ENCODE assay signal across 13 cellular contexts in the genomic region with DNA sequence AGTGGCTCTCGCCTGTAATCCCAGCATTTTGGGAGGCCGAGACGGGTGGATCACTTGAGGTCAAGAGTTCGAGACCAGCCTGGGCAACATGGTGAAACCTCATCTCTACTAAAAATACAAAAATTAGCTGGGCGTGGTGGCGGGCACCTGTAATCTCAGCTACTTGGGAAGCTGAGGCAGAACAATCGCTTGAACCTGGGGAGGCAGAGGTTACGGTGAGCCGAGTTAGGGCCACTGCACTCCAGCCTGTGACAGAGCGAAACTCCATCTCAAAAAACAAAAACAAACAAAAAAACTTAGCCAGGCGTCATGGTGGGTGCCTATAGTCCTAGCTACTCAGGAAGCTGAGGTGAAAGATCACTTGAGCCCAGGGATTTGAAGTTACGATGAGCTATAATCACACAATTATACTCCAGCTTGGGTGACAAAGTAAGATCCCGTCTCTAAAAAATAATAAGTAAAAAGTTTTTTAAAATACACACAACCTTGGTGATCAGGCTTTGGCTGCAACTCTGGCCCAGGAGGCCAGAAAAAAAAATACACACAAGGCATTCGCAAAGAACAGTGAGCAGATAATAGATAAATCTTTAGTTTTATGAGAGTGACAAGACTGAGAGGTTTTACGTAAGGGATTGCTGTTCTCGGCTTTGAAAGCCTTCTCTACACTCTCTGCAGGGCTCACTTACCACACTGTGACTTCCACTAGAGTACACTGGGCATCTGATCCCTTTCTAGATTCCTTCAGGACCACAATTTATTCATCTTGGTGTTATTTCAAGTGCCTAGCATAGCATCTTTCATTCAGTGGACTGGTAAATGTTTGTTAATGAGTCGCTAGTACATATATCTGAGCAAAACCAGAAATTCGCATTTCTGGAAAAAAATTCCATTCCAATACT. TPM values are rescaled to one million over a fixed set of nuclear protein-coding genes. Genes with fewer than 3 reads are reported as not detected.
DNase-seq lines count a peak whose midpoint lies in the region; ATAC-seq, FAIRE-seq and TF ChIP-seq lines count a peak whose summit lies in the region.
"Had no signal": no experiment of that assay in that cellular context is flagged by ENCODE, and none has a peak within 500 bp of the region (broad histone marks: within the 10 kb centered on the region; RNA-seq: fewer than 3 reads in every experiment).

No MANE protein-coding gene starts in this region.

- no peak for TF ChIP-seq RAD21 in K562 (CRISPR knock-in tag; conservative IDR thresholded peaks at IDR 0.05 in 1 of 2, IDR thresholded peaks at IDR 0.05 in 1 of 2)

- peaks cover under 1% of the 10 kb centered on the region for H3K79me1 ChIP-seq in neuronal stem cell (ENCODE audit: low read depth, low read length)

- no peak overlapping the region for H2BK15ac ChIP-seq in neuronal stem cell (ENCODE audit: low read length)

- 81% methylated on average over 18 of the region's 18 CpGs for WGBS in K562 (ENCODE audit: insufficient coverage, low coverage, missing lambda C conversion rate)
- WGBS in prostate gland, result 57% methylated on average over 18 of the region's 18 CpGs
- WGBS in neuronal stem cell (ENCODE audit: extremely low coverage in 2 of 2, insufficient read length in 2 of 2, insufficient replicate concordance in 1 of 2), 2 donors, result no CpG with 5 or more reads among the region's 18 CpGs

- H3K27me3 ChIP-seq in CD4-positive, CD25-positive, alpha-beta regulatory T cell (ENCODE audit: control insufficient read depth, insufficient read depth, low read length), result no peaks in the 10 kb centered on the region
- no peaks in the 10 kb centered on the region for H3K27me3 ChIP-seq in K562 (ENCODE audit: control insufficient read depth in 2 of 2, insufficient read depth in 2 of 2, low read length in 2 of 2)
- no peaks in the 10 kb centered on the region for H3K27me3 ChIP-seq in prostate gland (replicated peaks; ENCODE audit: insufficient read depth)
- no peaks in the 10 kb centered on the region for H3K27me3 ChIP-seq in neuronal stem cell (ENCODE audit: control insufficient read depth in 3 of 3, insufficient read depth in 3 of 3, low read depth in 1 of 3, low read length in 3 of 3)
- H3K27me3 ChIP-seq: neutrophil had no signal

- CTCF ChIA-PET in HEK293T (lab: Yijun Ruan, JAX), result no interaction called here
- CTCF ChIA-PET in K562 (lab: Yijun Ruan, JAX; ENCODE audit: low intra/inter-chr PET ratio), result no interaction called here

- H3K27me3 Mint-ChIP-seq in CD4-positive, CD25-positive, alpha-beta regulatory T cell, result peaks cover 9% of the 10 kb centered on the region

- POLR2A ChIA-PET in HEK293T (lab: Yijun Ruan, JAX), result no interaction called here
- POLR2A ChIA-PET in K562 (lab: Yijun Ruan, JAX), result interaction anchor here (0.6 kb wide), 2 partner anchors 68 to 199 kb away, joined by 3 read pairs; no protein-coding TSS in a partner anchor

- BruUV-seq in K562 (replicated peaks; lab: Mats Ljungman, UMichigan), result no TSS peak

- peak overlapping the region; percentile 27 for H3K4me3 ChIP-seq in CD4-positive, CD25-positive, alpha-beta regulatory T cell (ENCODE audit: low read depth, low read length)
- H3K4me3 ChIP-seq in K562 (no peak overlapping the region), prostate gland (no peak overlapping the region), neuronal stem cell (ENCODE audit: low read length in 2 of 2) (no peak overlapping the region)

- no peaks in the 10 kb centered on the region for H3K9me3 Mint-ChIP-seq in CD4-positive, CD25-positive, alpha-beta regulatory T cell

- intact Hi-C loops in K562 (cut with micrococcal nuclease) (no loop called here), prostate gland (cut with DNase I) (loop anchor here (10.0 kb wide), 2 partner anchors 965 to 1165 kb away; a partner anchor contains a TSS), left cardiac atrium (cut with DNase I) (loop anchor here in 1 of 2 donors (10.0 kb wide), 1 partner anchor 55 kb away; a partner anchor contains a TSS)

- H3K4me2 ChIP-seq in K562 (ENCODE audit: insufficient read depth, low read length) (no peak overlapping the region), neuronal stem cell (ENCODE audit: insufficient read depth, low read length, poor library complexity, severe bottlenecking) (no peak overlapping the region)

- H3K9me1 ChIP-seq in K562 (ENCODE audit: control insufficient read depth, insufficient read depth, low read length), result no peaks in the 10 kb centered on the region

- no peak overlapping the region for H4K91ac ChIP-seq in neuronal stem cell (ENCODE audit: low read depth, low read length, poor library complexity)

- no peak overlapping the region for H4K8ac ChIP-seq in neuronal stem cell (ENCODE audit: low read depth, low read length)

- H3K9me3 ChIP-seq in CD4-positive, CD25-positive, alpha-beta regulatory T cell (ENCODE audit: control insufficient read depth in 2 of 2, low read length in 2 of 2), result no peaks in the 10 kb centered on the region
- H3K9me3 ChIP-seq in K562 (replicated peaks; ENCODE audit: control insufficient read depth, insufficient read depth, low read depth, low read length) (no peaks in the 10 kb centered on the region), prostate gland (no peaks in the 10 kb centered on the region), neuronal stem cell (replicated peaks in 1 of 2; ENCODE audit: control insufficient read depth in 2 of 2, insufficient read depth in 1 of 2, low read depth in 1 of 2, low read length in 2 of 2) (no peaks in the 10 kb centered on the region)
- H3K9me3 ChIP-seq: neutrophil had no signal

- peaks cover 48% of the 10 kb centered on the region for H4K20me1 ChIP-seq in K562 (replicated peaks; ENCODE audit: control insufficient read depth, insufficient read depth, low read length)

- no peak for TF ChIP-seq EP300 in K562 (IDR thresholded peaks at IDR 0.05; ENCODE audit: low read length)

- no peak for TF ChIP-seq CTCF in K562 (IDR thresholded peaks at IDR 0.05 in 2 of 3, conservative IDR thresholded peaks at IDR 0.05 in 1 of 3; ENCODE audit: insufficient read depth in 2 of 3, low read depth in 1 of 3, low read length in 3 of 3)
- TF ChIP-seq CTCF in prostate gland (IDR thresholded peaks at IDR 0.05), result no peak

- H3K36me3 ChIP-seq in CD4-positive, CD25-positive, alpha-beta regulatory T cell (ENCODE audit: control insufficient read depth, insufficient read depth, low read length), result peaks cover 21% of the 10 kb centered on the region
- H3K36me3 ChIP-seq in K562 (ENCODE audit: control insufficient read depth, insufficient read depth, low read length), result peaks cover 82% of the 10 kb centered on the region
- H3K36me3 ChIP-seq in prostate gland, result no peaks in the 10 kb centered on the region
- peaks cover 0 to 43% of the 10 kb centered on the region in 2 donors for H3K36me3 ChIP-seq in neuronal stem cell (replicated peaks in 1 of 2; ENCODE audit: control insufficient read depth in 2 of 2, insufficient read depth in 2 of 2, low read length in 2 of 2)
- H3K36me3 ChIP-seq: neutrophil had no signal

- no peak overlapping the region for H3K9ac ChIP-seq in K562 (ENCODE audit: insufficient read depth in 1 of 2, low read depth in 2 of 2, low read length in 2 of 2)
- H3K9ac ChIP-seq in neuronal stem cell (ENCODE audit: low read depth, low read length, poor library complexity), result no peak overlapping the region

- H3K18ac ChIP-seq in neuronal stem cell (ENCODE audit: low read length), result no peak overlapping the region

- H3K79me2 ChIP-seq in K562 (ENCODE audit: control insufficient read depth, insufficient read depth, low read length), result peaks cover 97% of the 10 kb centered on the region

- H3K14ac ChIP-seq in neuronal stem cell (ENCODE audit: low read length), result no peak overlapping the region

- peak overlapping the region; percentile 3 to 88 (median 14) for H3K27ac Mint-ChIP-seq in CD4-positive, CD25-positive, alpha-beta regulatory T cell

- no peak overlapping the region for H2AK5ac ChIP-seq in neuronal stem cell (ENCODE audit: low read depth, low read length)

- TF ChIP-seq POLR2A in K562 (conservative IDR thresholded peaks at IDR 0.05) (no peak), prostate gland (IDR thresholded peaks at IDR 0.05) (no peak)

- peaks cover 42% of the 10 kb centered on the region for H3K4me1 ChIP-seq in CD4-positive, CD25-positive, alpha-beta regulatory T cell (ENCODE audit: control insufficient read depth, insufficient read depth, low read length, poor library complexity, severe bottlenecking)
- H3K4me1 ChIP-seq in K562 (replicated peaks in 1 of 2; ENCODE audit: control insufficient read depth in 2 of 2, insufficient read depth in 2 of 2, low read length in 2 of 2) (peaks cover 7 to 19% of the 10 kb centered on the region in 2 experiments; a peak in 4 of 5 replicates), prostate gland (replicated peaks) (peaks cover 2% of the 10 kb centered on the region), neuronal stem cell (ENCODE audit: control insufficient read depth in 2 of 2, insufficient read depth in 1 of 2, low read depth in 1 of 2, low read length in 2 of 2) (peaks cover 10 to 12% of the 10 kb centered on the region in 2 donors)

- no peak for DNase-seq in CD4-positive, CD25-positive, alpha-beta regulatory T cell
- DNase-seq in HEK293T (ENCODE audit: extremely low spot score) (no peak), K562 (ENCODE audit: extremely low read depth in 1 of 4, low spot score in 3 of 4) (no peak), prostate gland (ENCODE audit: low spot score) (no peak), activated gamma-delta T cell (lab: John Stamatoyannopoulos, UW) (no peak), neuronal stem cell (ENCODE audit: low spot score) (no peak), left cardiac atrium (no peak)
- DNase-seq: NCI-H748 treated with DMSO at 0.1 percent for 48 hours had no signal

- no peak overlapping the region for H3K23ac ChIP-seq in neuronal stem cell (ENCODE audit: low read depth, low read length, poor library complexity)

- no peak overlapping the region for H3K27ac ChIP-seq in CD4-positive, CD25-positive, alpha-beta regulatory T cell (ENCODE audit: insufficient read depth, low read length, poor library complexity, severe bottlenecking)
- H3K27ac ChIP-seq in K562 (ENCODE audit: extremely low read depth, low read depth, low read length), result peak overlapping the region; percentile 12; the same call in 1 of the 3 replicates
- H3K27ac ChIP-seq in prostate gland, result peak overlapping the region; percentile 54 to 62
- H3K27ac ChIP-seq in neuronal stem cell (replicated peaks; ENCODE audit: low read length), result no peak overlapping the region
- H3K27ac ChIP-seq: neutrophil had no signal

- H2AFZ ChIP-seq in K562 (ENCODE audit: low read depth, low read length) (no peak overlapping the region), neuronal stem cell (ENCODE audit: low read length) (no peak overlapping the region)

- no peak for FAIRE-seq in K562 (lab: Jason Lieb, UNC)
- FAIRE-seq: H1, urothelium cell line had no signal

- peaks cover 12% of the 10 kb centered on the region for H3K36me3 Mint-ChIP-seq in CD4-positive, CD25-positive, alpha-beta regulatory T cell

- H3K4me1 Mint-ChIP-seq in CD4-positive, CD25-positive, alpha-beta regulatory T cell, result peaks cover 38 to 81% (median 66%) of the 10 kb centered on the region in 4 donors

- no peak overlapping the region for H2BK12ac ChIP-seq in neuronal stem cell (ENCODE audit: low read length)

- in situ Hi-C loops in K562 (cut with MboI), result no loop called here

- no peak overlapping the region for H2BK5ac ChIP-seq in neuronal stem cell (ENCODE audit: low read length)

- no peak for ATAC-seq in CD4-positive, CD25-positive, alpha-beta regulatory T cell (ENCODE audit: low read depth in 2 of 2)
- ATAC-seq in K562 (no peak), left cardiac atrium (no peak)

- H3K4me3 Mint-ChIP-seq in CD4-positive, CD25-positive, alpha-beta regulatory T cell, result peak overlapping the region; percentile 40 to 88 (median 56)

- no peak overlapping the region for H3K4ac ChIP-seq in neuronal stem cell (ENCODE audit: low read length)

- H2BK120ac ChIP-seq in neuronal stem cell (ENCODE audit: low read depth, low read length), result no peak overlapping the region

RNA-seq across cellular contexts. Expression of a gene that starts 5.9 kb away (rescaled TPM):
- total RNA-seq in CD4-positive, CD25-positive, alpha-beta regulatory T cell, result 177 TPM
- polyA plus RNA-seq in CD4-positive, CD25-positive, alpha-beta regulatory T cell, result 100 to 1,000 TPM in 2 of 4 donors, 10 to 100 TPM in 2; 93.2 to 103 (median 100) TPM
- 57.0 and 199 TPM in 2 replicates for total RNA-seq in K562 (2011; cell fraction: chromatin; rRNA removed; ENCODE audit: low replicate concordance)
- total RNA-seq in K562 (2011; cell fraction: nucleolus; rRNA removed), result 38.0 and 40.4 TPM in 2 replicates
- total RNA-seq in K562 (2011; cell fraction: nucleoplasm; rRNA removed), result 65.7 and 69.3 TPM in 2 replicates
- total RNA-seq in K562 (2014; rRNA removed) (107 TPM in 2 replicates), K562 (2014; rRNA removed; fragmentation: Illumina TruSeq; extraction: Trizol) (151 and 161 TPM in 2 replicates), K562 (2015; rRNA removed; fragmentation: Illumina TruSeq; extraction: Trizol) (147 and 148 TPM in 2 replicates), K562 (2021) (210 and 219 TPM in 2 replicates), prostate gland (10 to 100 TPM; 70.2 to 88.7 TPM), left cardiac atrium (100 to 1,000 TPM in 1 of 2 donors, 10 to 100 TPM in 1; 87.5 to 111 TPM)
- polyA plus RNA-seq in K562 (2011; rRNA removed) (126 and 162 TPM in 2 replicates), K562 (2014; fragmentation: Illumina TruSeq; extraction: Trizol) (219 and 269 TPM in 2 replicates), K562 (2014; fragmentation: Nextera tagmentation; extraction: Ambion mirVana) (10 to 100 TPM; 63.8 to 75.0 TPM), K562 (2014; rRNA removed) (111 and 132 TPM in 2 replicates)
- 34.0 and 61.3 TPM in 2 replicates for polyA plus RNA-seq in K562 (2011; cell fraction: cytosol; rRNA removed)
- 44.0 and 62.3 TPM in 2 replicates for polyA plus RNA-seq in K562 (2011; cell fraction: nucleus; rRNA removed)
- polyA plus RNA-seq in K562 (2012), result 105 and 133 TPM in 2 replicates
- polyA minus RNA-seq in K562 (2011; rRNA and poly(A)+ RNA removed), result 195 and 213 TPM in 2 replicates
- 105 and 141 TPM in 2 replicates for polyA minus RNA-seq in K562 (2011; cell fraction: cytosol; rRNA and poly(A)+ RNA removed)
- polyA minus RNA-seq in K562 (2011; cell fraction: nucleus; rRNA and poly(A)+ RNA removed), result 21.4 and 47.9 TPM in 2 replicates
- 71.7 TPM for polyA plus RNA-seq in neuronal stem cell (2013, experiment 1 of 2)
- polyA plus RNA-seq in neuronal stem cell (2013, experiment 2 of 2), result 74.2 TPM

RNA-seq across cellular contexts. Expression of a gene that starts 31.9 kb away (rescaled TPM):
- 17.5 TPM for total RNA-seq in CD4-positive, CD25-positive, alpha-beta regulatory T cell
- 1 to 10 TPM in 1 of 4 donors, under 1 TPM in 2, not detected in 1; 0.44 to 3.7 (median 0.78) TPM for polyA plus RNA-seq in CD4-positive, CD25-positive, alpha-beta regulatory T cell
- total RNA-seq in K562 (2011; cell fraction: chromatin; rRNA removed; ENCODE audit: low replicate concordance), result 60.6 and 96.4 TPM in 2 replicates
- 14.0 and 22.1 TPM in 2 replicates for total RNA-seq in K562 (2011; cell fraction: nucleolus; rRNA removed)
- 23.3 and 36.0 TPM in 2 replicates for total RNA-seq in K562 (2011; cell fraction: nucleoplasm; rRNA removed)
- 0.86 and 1.4 TPM in 2 replicates for total RNA-seq in K562 (2014; rRNA removed)
- total RNA-seq in K562 (2014; rRNA removed; fragmentation: Illumina TruSeq; extraction: Trizol), result 1.8 and 1.9 TPM in 2 replicates
- total RNA-seq in K562 (2015; rRNA removed; fragmentation: Illumina TruSeq; extraction: Trizol), result 2.9 and 3.4 TPM in 2 replicates
- total RNA-seq in K562 (2021), result 2.9 and 4.1 TPM in 2 replicates
- polyA plus RNA-seq in K562 (2011; rRNA removed), result 1.0 and 1.9 TPM in 2 replicates
- 0.39 and 1.7 TPM in 2 replicates for polyA plus RNA-seq in K562 (2011; cell fraction: cytosol; rRNA removed)
- polyA plus RNA-seq in K562 (2011; cell fraction: nucleus; rRNA removed), result 16.3 and 24.2 TPM in 2 replicates
- polyA plus RNA-seq in K562 (2012), result 2.3 and 4.0 TPM in 2 replicates
- polyA plus RNA-seq in K562 (2014; fragmentation: Illumina TruSeq; extraction: Trizol), result 0.58 and 0.91 TPM in 2 replicates
- polyA plus RNA-seq in K562 (2014; fragmentation: Nextera tagmentation; extraction: Ambion mirVana), result under 1 TPM in 1 of 2 experiments, not detected in 1; 0.21 TPM
- polyA plus RNA-seq in K562 (2014; rRNA removed), result 1.9 and 3.6 TPM in 2 replicates
- polyA minus RNA-seq in K562 (2011; rRNA and poly(A)+ RNA removed), result 6.6 and 7.1 TPM in 2 replicates
- polyA minus RNA-seq in K562 (2011; cell fraction: cytosol; rRNA and poly(A)+ RNA removed), result 1.9 and 2.8 TPM in 2 replicates
- 7.0 and 9.3 TPM in 2 replicates for polyA minus RNA-seq in K562 (2011; cell fraction: nucleus; rRNA and poly(A)+ RNA removed)
- total RNA-seq in prostate gland, result 10 to 100 TPM in 1 of 2 donors, under 1 TPM in 1; 0.64 to 11.2 TPM
- polyA plus RNA-seq in neuronal stem cell (2013, experiment 1 of 2), result 3.4 TPM
- polyA plus RNA-seq in neuronal stem cell (2013, experiment 2 of 2), result 3.3 TPM
- 1 to 10 TPM; 2.1 to 2.4 TPM for total RNA-seq in left cardiac atrium
- total RNA-seq: Daoy had no signal

RNA-seq across cellular contexts. Expression of a gene that starts 55.1 kb away (rescaled TPM):
- total RNA-seq in CD4-positive, CD25-positive, alpha-beta regulatory T cell, result not detected
- polyA plus RNA-seq in CD4-positive, CD25-positive, alpha-beta regulatory T cell, result not detected
- total RNA-seq in K562 (2011; cell fraction: chromatin; rRNA removed; ENCODE audit: low replicate concordance), result not detected in 2 replicates
- not detected in 2 replicates for total RNA-seq in K562 (2011; cell fraction: nucleolus; rRNA removed)
- total RNA-seq in K562 (2011; cell fraction: nucleoplasm; rRNA removed), result not detected in 2 replicates
- not detected in 2 replicates for total RNA-seq in K562 (2014; rRNA removed)
- not detected in 2 replicates for total RNA-seq in K562 (2014; rRNA removed; fragmentation: Illumina TruSeq; extraction: Trizol)
- total RNA-seq in K562 (2015; rRNA removed; fragmentation: Illumina TruSeq; extraction: Trizol), result not detected in 2 replicates
- not detected in 2 replicates for total RNA-seq in K562 (2021)
- polyA plus RNA-seq in K562 (2011; rRNA removed), result not detected in 2 replicates
- not detected in 2 replicates for polyA plus RNA-seq in K562 (2011; cell fraction: cytosol; rRNA removed)
- not detected in 2 replicates for polyA plus RNA-seq in K562 (2011; cell fraction: nucleus; rRNA removed)
- not detected in 2 replicates for polyA plus RNA-seq in K562 (2012)
- polyA plus RNA-seq in K562 (2014; fragmentation: Illumina TruSeq; extraction: Trizol), result not detected in 2 replicates
- not detected for polyA plus RNA-seq in K562 (2014; fragmentation: Nextera tagmentation; extraction: Ambion mirVana)
- polyA plus RNA-seq in K562 (2014; rRNA removed), result not detected in 2 replicates
- polyA minus RNA-seq in K562 (2011; rRNA and poly(A)+ RNA removed), result not detected in 2 replicates
- not detected in 2 replicates for polyA minus RNA-seq in K562 (2011; cell fraction: cytosol; rRNA and poly(A)+ RNA removed)
- not detected in 2 replicates for polyA minus RNA-seq in K562 (2011; cell fraction: nucleus; rRNA and poly(A)+ RNA removed)
- 1 to 10 TPM in 1 of 2 donors, not detected in 1; 1.0 TPM for total RNA-seq in prostate gland
- polyA plus RNA-seq in neuronal stem cell (2013, experiment 1 of 2), result not detected
- polyA plus RNA-seq in neuronal stem cell (2013, experiment 2 of 2), result not detected
- total RNA-seq in left cardiac atrium, result not detected
- total RNA-seq: Daoy; H1; T-helper 2 cell treated with Interferon-gamma antibody and Interleukin-4, amounts not matched to agents 100 ng/mL and 5 ng/mL, for 36 hours had no signal
- polyA plus RNA-seq: H1 had no signal

RNA-seq across cellular contexts. Expression of a gene that starts 58.6 kb away (rescaled TPM):
- total RNA-seq in CD4-positive, CD25-positive, alpha-beta regulatory T cell, result 145 TPM
- polyA plus RNA-seq in CD4-positive, CD25-positive, alpha-beta regulatory T cell, result 100 to 1,000 TPM; 106 to 235 (median 181) TPM
- total RNA-seq in K562 (2011; cell fraction: chromatin; rRNA removed; ENCODE audit: low replicate concordance), result 42.4 and 101 TPM in 2 replicates
- total RNA-seq in K562 (2011; cell fraction: nucleolus; rRNA removed), result 21.6 and 23.8 TPM in 2 replicates
- total RNA-seq in K562 (2011; cell fraction: nucleoplasm; rRNA removed), result 42.6 and 45.0 TPM in 2 replicates
- total RNA-seq in K562 (2014; rRNA removed) (259 and 349 TPM in 2 replicates), K562 (2014; rRNA removed; fragmentation: Illumina TruSeq; extraction: Trizol) (418 and 492 TPM in 2 replicates), K562 (2015; rRNA removed; fragmentation: Illumina TruSeq; extraction: Trizol) (374 and 403 TPM in 2 replicates), K562 (2021) (254 and 259 TPM in 2 replicates), prostate gland (100 to 1,000 TPM; 100 to 132 TPM), left cardiac atrium (100 to 1,000 TPM in 1 of 2 donors, 10 to 100 TPM in 1; 98.4 to 113 TPM)
- polyA plus RNA-seq in K562 (2011; rRNA removed) (169 and 299 TPM in 2 replicates), K562 (2014; fragmentation: Illumina TruSeq; extraction: Trizol) (598 and 753 TPM in 2 replicates), K562 (2014; fragmentation: Nextera tagmentation; extraction: Ambion mirVana) (100 to 1,000 TPM; 373 to 662 TPM), K562 (2014; rRNA removed) (240 and 316 TPM in 2 replicates)
- polyA plus RNA-seq in K562 (2011; cell fraction: cytosol; rRNA removed), result 28.7 and 70.6 TPM in 2 replicates
- 9.9 and 15.9 TPM in 2 replicates for polyA plus RNA-seq in K562 (2011; cell fraction: nucleus; rRNA removed)
- polyA plus RNA-seq in K562 (2012), result 271 and 287 TPM in 2 replicates
- polyA minus RNA-seq in K562 (2011; rRNA and poly(A)+ RNA removed), result 215 and 235 TPM in 2 replicates
- polyA minus RNA-seq in K562 (2011; cell fraction: cytosol; rRNA and poly(A)+ RNA removed), result 129 and 176 TPM in 2 replicates
- 19.4 and 36.3 TPM in 2 replicates for polyA minus RNA-seq in K562 (2011; cell fraction: nucleus; rRNA and poly(A)+ RNA removed)
- 202 TPM for polyA plus RNA-seq in neuronal stem cell (2013, experiment 1 of 2)
- 204 TPM for polyA plus RNA-seq in neuronal stem cell (2013, experiment 2 of 2)

Comparison
In these comparisons a context has a peak if more than half of its experiments do, and no peak if none do; other contexts are left out.
1. H3K27ac ChIP-seq: peak in K562 (single experiment) and prostate gland (2 of 2); none in CD4-positive, CD25-positive, alpha-beta regulatory T cell (single experiment) and neuronal stem cell (single experiment).